12 cellular contexts compared by ENCODE assay signal in genomic region chr3:134427400-134428111, GRCh38. TPM values are rescaled to one million over a fixed set of nuclear protein-coding genes. Genes with fewer than 3 reads are reported as not detected.
DNase-seq lines count a peak whose midpoint lies in the region; ATAC-seq, FAIRE-seq and TF ChIP-seq lines count a peak whose summit lies in the region.
"Had no signal": no experiment of that assay in that cellular context is flagged by ENCODE, and none has a peak within 500 bp of the region (broad histone marks: within the 10 kb centered on the region; RNA-seq: fewer than 3 reads in every experiment).

No MANE protein-coding gene starts in this region.

- CTCF ChIA-PET in endothelial cell of umbilical vein (lab: Charles Lee) = interaction anchor here (0.8 to 4.3 kb wide), 4 partner anchors 11 to 112 kb away, joined by 3 to 29 read pairs (median 6); no protein-coding TSS in a partner anchor

- no peaks in the 10 kb centered on the region for H3K9me1 ChIP-seq in endothelial cell of umbilical vein (replicated peaks; ENCODE audit: control insufficient read depth, extremely low read depth, insufficient read depth, low read length)

- H3K9me3 ChIP-seq in BLaER1 (no peaks in the 10 kb centered on the region), MG63 (no peaks in the 10 kb centered on the region), endothelial cell of umbilical vein (replicated peaks; ENCODE audit: control insufficient read depth, insufficient read depth, low read length) (no peaks in the 10 kb centered on the region)
- H3K9me3 ChIP-seq: spleen, stomach had no signal

- peak; percentile 99 for DNase-seq in MG63
- DNase-seq in endothelial cell of umbilical vein (ENCODE audit: low read depth, low spot score) = peak; percentile 77
- DNase-seq in omental fat pad (ENCODE audit: low spot score) = no peak
- DNase-seq in GM19238 (ENCODE audit: insufficient read length, low spot score) = no peak
- DNase-seq in G401 (ENCODE audit: low spot score) = no peak
- DNase-seq: NCI-H2227 treated with DMSO at 0.1 percent for 48 hours, spleen, stomach had no signal

- BruUV-seq in endothelial cell of umbilical vein (replicated peaks; lab: Mats Ljungman, UMichigan) = no TSS peak

- peak; percentile 97 for FAIRE-seq in endothelial cell of umbilical vein (lab: Jason Lieb, UNC)

- in situ Hi-C loops in G401 (cut with HindIII; ENCODE audit: low sequenced_read_pairs) = no loop called here

- H3K79me2 ChIP-seq in endothelial cell of umbilical vein (ENCODE audit: control insufficient read depth, insufficient read depth, low read length) = no peaks in the 10 kb centered on the region

- H3K27me3 ChIP-seq in BLaER1 (no peaks in the 10 kb centered on the region), MG63 (no peaks in the 10 kb centered on the region), endothelial cell of umbilical vein (ENCODE audit: control insufficient read depth in 2 of 2, insufficient read depth in 2 of 2, low read length in 2 of 2) (peaks cover 5 to 11% of the 10 kb centered on the region in 2 experiments)
- H3K27me3 ChIP-seq: stomach had no signal

- H3K4me3 ChIP-seq in BLaER1 (no peak overlapping the region), MG63 (no peak overlapping the region), endothelial cell of umbilical vein (replicated peaks in 1 of 3; ENCODE audit: insufficient read depth in 1 of 3, low read depth in 1 of 3, low read length in 3 of 3) (no peak overlapping the region)
- H3K4me3 ChIP-seq: spleen, stomach had no signal

- intact Hi-C loops in endothelial cell of umbilical vein (cut with micrococcal nuclease) = loop anchor here (1.0 to 2.0 kb wide), 5 partner anchors 19 to 56 kb away; partner anchors contain the start of gene AMOTL2

- TF ChIP-seq CTCF in endothelial cell of umbilical vein (IDR thresholded peaks at IDR 0.05; ENCODE audit: extremely low read depth in 1 of 2, insufficient read depth in 1 of 2, low read depth in 1 of 2, low read length in 2 of 2) (no peak), omental fat pad (IDR thresholded peaks at IDR 0.05) (no peak)

- dilution Hi-C loops in endothelial cell of umbilical vein (cut with MboI; ENCODE audit: extremely low pct_ligation_motif_present, low sequenced_read_pairs) = no loop called here

- H3K4me1 ChIP-seq in BLaER1 (peaks cover 16% of the 10 kb centered on the region), endothelial cell of umbilical vein (ENCODE audit: control insufficient read depth, extremely low read depth, insufficient read depth, low read length) (peaks cover 8% of the 10 kb centered on the region)
- H3K4me1 ChIP-seq: spleen, stomach had no signal

- ATAC-seq in omental fat pad (ENCODE audit: low FRiP score) (peak; percentile 67), HG02798 (IDR thresholded peaks at IDR 0.05; ENCODE audit: poor library complexity, unreplicated experiment) (no peak), HG03175 (IDR thresholded peaks at IDR 0.05; ENCODE audit: unreplicated experiment) (no peak)

- no peak overlapping the region for H3K9ac ChIP-seq in BLaER1
- peak overlapping the region; percentile 31 for H3K9ac ChIP-seq in endothelial cell of umbilical vein (replicated peaks; ENCODE audit: extremely low read depth, insufficient read depth, low read length)

- H3K36me3 ChIP-seq in BLaER1 (no peaks in the 10 kb centered on the region), MG63 (no peaks in the 10 kb centered on the region), endothelial cell of umbilical vein (ENCODE audit: control insufficient read depth in 2 of 2, extremely low read depth in 1 of 2, insufficient read depth in 2 of 2, low read length in 2 of 2) (no peaks in the 10 kb centered on the region)
- H3K36me3 ChIP-seq: spleen, stomach had no signal

- POLR2A ChIA-PET in endothelial cell of umbilical vein (lab: Charles Lee) = interaction anchor here (1.2 kb wide), 1 partner anchor 53 kb away, joined by 3 read pairs; the partner anchor contains the start of gene AMOTL2

- TF ChIP-seq POLR2A in endothelial cell of umbilical vein (IDR thresholded peaks at IDR 0.05; ENCODE audit: low read depth, low read length) = no peak

- peak overlapping the region; percentile 15 for H2AFZ ChIP-seq in endothelial cell of umbilical vein (ENCODE audit: low read depth, low read length)

- no peaks in the 10 kb centered on the region for H4K20me1 ChIP-seq in BLaER1
- no peaks in the 10 kb centered on the region for H4K20me1 ChIP-seq in endothelial cell of umbilical vein (replicated peaks; ENCODE audit: control insufficient read depth, extremely low read depth, insufficient read depth, low read length)

- H3K27ac ChIP-seq in BLaER1 = no peak overlapping the region
- peak overlapping the region; percentile 73 for H3K27ac ChIP-seq in endothelial cell of umbilical vein (ENCODE audit: insufficient read depth, low read depth, low read length)
- H3K27ac ChIP-seq: HL-60, spleen, stomach had no signal

- H3K4me2 ChIP-seq in BLaER1 (peak overlapping the region; percentile 48), endothelial cell of umbilical vein (ENCODE audit: insufficient read depth, low read length) (peak overlapping the region; percentile 11)

TF ChIP-seq in endothelial cell of umbilical vein, 7 proteins besides CTCF, POLR2A, EP300 and RAD21:
- TF ChIP-seq MYC (IDR thresholded peaks at IDR 0.05; ENCODE audit: low read depth, low read length) (no peak), MAX (IDR thresholded peaks at IDR 0.05; ENCODE audit: insufficient read depth, insufficient read length) (no peak), FOS (IDR thresholded peaks at IDR 0.05; ENCODE audit: borderline replicate concordance, insufficient read depth, low read length) (peak; percentile 93), GATA2 (IDR thresholded peaks at IDR 0.05; ENCODE audit: insufficient read depth, insufficient read length, low read depth, low read length) (no peak), EZH2 (IDR thresholded peaks at IDR 0.05; ENCODE audit: borderline replicate concordance, low read depth, low read length, severe bottlenecking) (no peak), JUN (IDR thresholded peaks at IDR 0.05; ENCODE audit: borderline replicate concordance, insufficient read depth, insufficient read length, low read depth) (peak; percentile 75), POLR2AphosphoS5 (IDR thresholded peaks at IDR 0.05; ENCODE audit: insufficient read depth, low read depth, low read length) (peak; percentile 71)

RNA-seq across cellular contexts. Expression of gene AMOTL2, which starts 53.3 kb away (rescaled TPM):
- 172 and 180 TPM in 2 replicates for total RNA-seq in MG63 (2014; rRNA removed; shearing (Covaris generic); ENCODE audit: low replicate concordance)
- 145 and 167 TPM in 2 replicates for total RNA-seq in endothelial cell of umbilical vein
- polyA plus RNA-seq in endothelial cell of umbilical vein = 129 and 130 TPM in 2 replicates
- polyA plus RNA-seq in endothelial cell of umbilical vein (2011; cell fraction: cytosol; rRNA removed) = 123 and 135 TPM in 2 replicates
- 200 and 222 TPM in 2 replicates for polyA plus RNA-seq in endothelial cell of umbilical vein (2011; cell fraction: nucleus; rRNA removed)
- polyA plus RNA-seq in endothelial cell of umbilical vein (2012) = 67.7 and 69.8 TPM in 2 replicates
- 186 and 195 TPM in 2 replicates for polyA minus RNA-seq in endothelial cell of umbilical vein
- polyA minus RNA-seq in endothelial cell of umbilical vein (2011; cell fraction: cytosol; rRNA and poly(A)+ RNA removed) = 41.2 TPM
- polyA minus RNA-seq in endothelial cell of umbilical vein (2011; cell fraction: nucleus; rRNA and poly(A)+ RNA removed) = 95.7 and 170 TPM in 2 replicates
- total RNA-seq in omental fat pad = 100 to 1,000 TPM in 3 of 4 donors, 10 to 100 TPM in 1; 99.0 to 201 (median 158) TPM
- total RNA-seq in G401 (2014; rRNA removed; shearing (Covaris generic)) = 177 and 190 TPM in 2 replicates

RNA-seq across cellular contexts. Expression of gene ANAPC13, which starts 58.2 kb away (rescaled TPM):
- 121 and 169 TPM in 2 replicates for total RNA-seq in MG63 (2014; rRNA removed; shearing (Covaris generic); ENCODE audit: low replicate concordance)
- total RNA-seq in endothelial cell of umbilical vein (50.8 and 58.6 TPM in 2 replicates), omental fat pad (10 to 100 TPM; 41.6 to 58.6 (median 52.3) TPM)
- 32.2 and 48.4 TPM in 2 replicates for polyA plus RNA-seq in endothelial cell of umbilical vein
- polyA plus RNA-seq in endothelial cell of umbilical vein (2011; cell fraction: cytosol; rRNA removed) = 71.2 and 75.9 TPM in 2 replicates
- polyA plus RNA-seq in endothelial cell of umbilical vein (2011; cell fraction: nucleus; rRNA removed) = 27.4 and 35.1 TPM in 2 replicates
- polyA plus RNA-seq in endothelial cell of umbilical vein (2012) = 77.3 and 108 TPM in 2 replicates
- polyA minus RNA-seq in endothelial cell of umbilical vein = 14.2 and 21.6 TPM in 2 replicates
- 18.0 TPM for polyA minus RNA-seq in endothelial cell of umbilical vein (2011; cell fraction: cytosol; rRNA and poly(A)+ RNA removed)
- 16.1 and 19.2 TPM in 2 replicates for polyA minus RNA-seq in endothelial cell of umbilical vein (2011; cell fraction: nucleus; rRNA and poly(A)+ RNA removed)
- total RNA-seq in G401 (2014; rRNA removed; shearing (Covaris generic)) = 120 and 127 TPM in 2 replicates

RNA-seq across cellular contexts. Expression of gene CEP63, which starts 58.3 kb away (rescaled TPM):
- 15.3 and 30.3 TPM in 2 replicates for total RNA-seq in MG63 (2014; rRNA removed; shearing (Covaris generic); ENCODE audit: low replicate concordance)
- total RNA-seq in endothelial cell of umbilical vein (24.9 and 29.4 TPM in 2 replicates), omental fat pad (10 to 100 TPM; 15.3 to 30.9 (median 21.1) TPM)
- polyA plus RNA-seq in endothelial cell of umbilical vein = 3.8 and 5.7 TPM in 2 replicates
- polyA plus RNA-seq in endothelial cell of umbilical vein (2011; cell fraction: cytosol; rRNA removed) = 8.0 and 9.4 TPM in 2 replicates
- polyA plus RNA-seq in endothelial cell of umbilical vein (2011; cell fraction: nucleus; rRNA removed) = 9.5 and 12.5 TPM in 2 replicates
- 17.7 and 26.2 TPM in 2 replicates for polyA plus RNA-seq in endothelial cell of umbilical vein (2012)
- 7.3 and 7.5 TPM in 2 replicates for polyA minus RNA-seq in endothelial cell of umbilical vein
- polyA minus RNA-seq in endothelial cell of umbilical vein (2011; cell fraction: cytosol; rRNA and poly(A)+ RNA removed) = 12.6 TPM
- 22.6 and 27.3 TPM in 2 replicates for polyA minus RNA-seq in endothelial cell of umbilical vein (2011; cell fraction: nucleus; rRNA and poly(A)+ RNA removed)
- total RNA-seq in G401 (2014; rRNA removed; shearing (Covaris generic)) = 9.7 and 16.8 TPM in 2 replicates

Comparison
In these comparisons a context has a peak if more than half of its experiments do, and no peak if none do; other contexts are left out.
1. DNase-seq: peak in MG63 (single experiment) and endothelial cell of umbilical vein (single experiment); none in omental fat pad (single experiment), GM19238 (single experiment) and G401 (single experiment).